ENCODE assay signal across 8 cellular contexts in genomic region chr1:45585496-45586075, GRCh38. TPM values are rescaled to one million over a fixed set of nuclear protein-coding genes. Genes with fewer than 3 reads are reported as not detected.
A peak's percentile ranks its signal among the peaks of the same experiment; 100 is the strongest.
DNase-seq lines count a peak whose midpoint lies in the region; ATAC-seq, FAIRE-seq and TF ChIP-seq lines count a peak whose summit lies in the region.

No MANE protein-coding gene starts in this region.

- H3K4me1 Mint-ChIP-seq in activated naive CD4-positive, alpha-beta T cell treated with anti-CD3 and anti-CD28 coated beads, Interleukin-2, amount 10 ng/mL, durations not matched to agents 7 days and 5 days: peaks cover 40% of the 10 kb centered on the region
- peaks cover 40% of the 10 kb centered on the region for H3K4me1 Mint-ChIP-seq in activated naive CD8-positive, alpha-beta T cell treated with anti-CD3 and anti-CD28 coated beads, Interleukin-2, amount 50 U/mL, for 24 hours

- H3K36me3 ChIP-seq in HepG2 (replicated peaks in 1 of 2; ENCODE audit: control insufficient read depth in 1 of 2, insufficient read depth in 2 of 2, low read length in 2 of 2) (peaks cover 0 to 8% of the 10 kb centered on the region in 2 experiments; a peak in 2 of 5 replicates), transverse colon (no peaks in the 10 kb centered on the region)

- H3K4me1 ChIP-seq in HepG2 (ENCODE audit: insufficient read depth, low read length) (peaks cover 47% of the 10 kb centered on the region), transverse colon (peaks cover 9 to 29% (median 17%) of the 10 kb centered on the region in 4 donors)

- H3K27ac ChIP-seq in HepG2 (ENCODE audit: extremely low read length, insufficient read depth, low read length) (peak overlapping the region; percentile 98), transverse colon (peak overlapping the region; percentile 93 to 100 (median 96))

- no TSS peak for BruUV-seq in HepG2 (replicated peaks; lab: Mats Ljungman, UMichigan)

- H4K20me1 ChIP-seq in HepG2 (ENCODE audit: insufficient read depth, low read length): peaks cover 41% of the 10 kb centered on the region

- TF ChIP-seq POLR2A in HepG2 (IDR thresholded peaks at IDR 0.05; ENCODE audit: insufficient read depth in 1 of 2, low read depth in 2 of 2, low read length in 2 of 2): no peak
- TF ChIP-seq POLR2A in transverse colon (IDR thresholded peaks at IDR 0.05): no peak

- intact Hi-C loops in HepG2 (cut with micrococcal nuclease; ENCODE audit: unreplicated experiment): loop anchor here (2.0 kb wide), 1 partner anchor 35 kb away; the partner anchor contains the start of gene AKR1A1
- intact Hi-C loops in transverse colon (cut with DNase I; ENCODE audit: low total_unique reads): no loop called here

- peak overlapping the region; percentile 82 for H3K4me2 ChIP-seq in HepG2 (ENCODE audit: low read depth, low read length)

- 24% methylated on average over 7 of the region's 7 CpGs for WGBS in HepG2 (ENCODE audit: low lambda C conversion rate)
- WGBS in transverse colon (ENCODE audit: low coverage in 1 of 2), 2 donors: 0 to 23% methylated on average over 1 to 7 of the region's 7 CpGs

- peak overlapping the region; percentile 90 to 96 (median 95) for H3K4me3 ChIP-seq in HepG2 (replicated peaks in 1 of 3; ENCODE audit: insufficient read depth in 1 of 3, low read depth in 2 of 3, low read length in 3 of 3)
- H3K4me3 ChIP-seq in transverse colon: peak overlapping the region in 3 of 4 donors; percentile 79 to 88 (median 81)

- no peak for TF ChIP-seq RAD21 in HepG2 (CRISPR knock-in tag; IDR thresholded peaks at IDR 0.05)

- H3K36me3 Mint-ChIP-seq in activated naive CD4-positive, alpha-beta T cell treated with anti-CD3 and anti-CD28 coated beads, Interleukin-2, amount 10 ng/mL, durations not matched to agents 7 days and 5 days: peaks cover 7% of the 10 kb centered on the region
- peaks cover 31% of the 10 kb centered on the region for H3K36me3 Mint-ChIP-seq in activated naive CD8-positive, alpha-beta T cell treated with anti-CD3 and anti-CD28 coated beads, Interleukin-2, amount 50 U/mL, for 24 hours (ENCODE audit: low read depth)

- no peak for ATAC-seq in activated naive CD8-positive, alpha-beta T cell treated with anti-CD3 and anti-CD28 coated beads, Interleukin-2, amount 50 U/mL, for 24 hours
- ATAC-seq in HepG2 (no peak), HG03097 (IDR thresholded peaks at IDR 0.05; ENCODE audit: low FRiP score, unreplicated experiment) (no peak)

- H3K27me3 ChIP-seq in HepG2 (ENCODE audit: control insufficient read depth in 1 of 2, insufficient read depth in 2 of 2, low read length in 2 of 2) (no peaks in the 10 kb centered on the region; a peak in 2 of 5 replicates), transverse colon (no peaks in the 10 kb centered on the region)

- H3K9me3 Mint-ChIP-seq in activated naive CD4-positive, alpha-beta T cell treated with anti-CD3 and anti-CD28 coated beads, Interleukin-2, amount 10 ng/mL, durations not matched to agents 7 days and 5 days: no peaks in the 10 kb centered on the region
- H3K9me3 Mint-ChIP-seq in activated naive CD8-positive, alpha-beta T cell treated with anti-CD3 and anti-CD28 coated beads, Interleukin-2, amount 50 U/mL, for 24 hours: no peaks in the 10 kb centered on the region

- in situ Hi-C loops in HepG2 (cut with HindIII; ENCODE audit: extremely low pct_ligation_motif_present, low pct_unique_long_range_greater_than_20kb) (loop anchor here (25.0 kb wide), 1 partner anchor 223 kb away; no protein-coding TSS in a partner anchor), transverse colon (cut with MboI; ENCODE audit: low pct_ligation_motif_present in 1 of 4, low pct_unique_long_range_greater_than_20kb in 1 of 4, low sequenced_read_pairs in 3 of 4) (no loop called here)

- TF ChIP-seq CTCF in HepG2 (CRISPR knock-in tag; IDR thresholded peaks at IDR 0.05) (no peak), transverse colon (IDR thresholded peaks at IDR 0.05) (no peak)

- H3K9ac ChIP-seq in HepG2 (ENCODE audit: insufficient read depth, low read depth, low read length): peak overlapping the region; percentile 99

- no peak overlapping the region for H2AFZ ChIP-seq in HepG2 (ENCODE audit: low read length)

- H3K4me3 Mint-ChIP-seq in activated naive CD4-positive, alpha-beta T cell treated with anti-CD3 and anti-CD28 coated beads, Interleukin-2, amount 10 ng/mL, durations not matched to agents 7 days and 5 days: peak overlapping the region; percentile 96
- H3K4me3 Mint-ChIP-seq in activated naive CD8-positive, alpha-beta T cell treated with anti-CD3 and anti-CD28 coated beads, Interleukin-2, amount 50 U/mL, for 24 hours: peak overlapping the region; percentile 99

- H3K9me3 ChIP-seq in HepG2 (ENCODE audit: low read length) (no peaks in the 10 kb centered on the region), transverse colon (no peaks in the 10 kb centered on the region)

- H3K27me3 Mint-ChIP-seq in activated naive CD4-positive, alpha-beta T cell treated with anti-CD3 and anti-CD28 coated beads, Interleukin-2, amount 10 ng/mL, durations not matched to agents 7 days and 5 days: peaks cover 3% of the 10 kb centered on the region
- H3K27me3 Mint-ChIP-seq in activated naive CD8-positive, alpha-beta T cell treated with anti-CD3 and anti-CD28 coated beads, Interleukin-2, amount 50 U/mL, for 24 hours: no peaks in the 10 kb centered on the region

- CTCF ChIA-PET in activated naive CD4-positive, alpha-beta T cell treated with anti-CD3 and anti-CD28 coated beads, Interleukin-2, amount 10 ng/mL, durations not matched to agents 7 days and 5 days (lab: Charles Lee): interaction anchor here (1.0 to 1.4 kb wide), 2 partner anchors 85 to 92 kb away, joined by 3 read pairs; no protein-coding TSS in a partner anchor
- CTCF ChIA-PET in HepG2 (lab: Yijun Ruan, JAX; ENCODE audit: low intra/inter-chr PET ratio, low total read pairs): no interaction called here

- POLR2A ChIA-PET in HepG2 (lab: Yijun Ruan, JAX): interaction anchor here (0.8 to 4.5 kb wide), 10 partner anchors 14 to 302 kb away, joined by 3 to 79 read pairs (median 6); partner anchors contain the start of genes CCDC163, GPBP1L1, MMACHC and PRDX1

- FAIRE-seq in HepG2 (lab: Jason Lieb, UNC): no peak

- peak overlapping the region; percentile 99 for H3K27ac Mint-ChIP-seq in activated naive CD4-positive, alpha-beta T cell treated with anti-CD3 and anti-CD28 coated beads, Interleukin-2, amount 10 ng/mL, durations not matched to agents 7 days and 5 days
- H3K27ac Mint-ChIP-seq in activated naive CD8-positive, alpha-beta T cell treated with anti-CD3 and anti-CD28 coated beads, Interleukin-2, amount 50 U/mL, for 24 hours: peak overlapping the region; percentile 93

- H3K79me2 ChIP-seq in HepG2 (ENCODE audit: insufficient read depth, low read length): peaks cover 63% of the 10 kb centered on the region

- DNase-seq in activated naive CD4-positive, alpha-beta T cell treated with anti-CD3 and anti-CD28 coated beads, Interleukin-2, amount 10 ng/mL, durations not matched to agents 7 days and 5 days: peak; percentile 28
- no peak for DNase-seq in activated naive CD4-positive, alpha-beta T cell (lab: John Stamatoyannopoulos, UW)
- no peak for DNase-seq in activated naive CD8-positive, alpha-beta T cell treated with anti-CD3 and anti-CD28 coated beads, Interleukin-2, amount 50 U/mL, for 24 hours
- DNase-seq in HepG2 (ENCODE audit: low spot score): no peak
- no peak for DNase-seq in transverse colon
- no peak for DNase-seq in NCI-H774 (lab: John Stamatoyannopoulos, UW)
- DNase-seq in cerebellum (ENCODE audit: low spot score): no peak

- no peak for TF ChIP-seq EP300 in HepG2 (IDR thresholded peaks at IDR 0.05; ENCODE audit: low read depth in 2 of 2, low read length in 2 of 2)
- TF ChIP-seq EP300 in HepG2 (CRISPR knock-in tag; IDR thresholded peaks at IDR 0.05; ENCODE audit: borderline replicate concordance): no peak
- TF ChIP-seq EP300 in transverse colon (IDR thresholded peaks at IDR 0.05; ENCODE audit: low read depth): no peak

RNA-seq across cellular contexts. Expression of gene NASP, which starts 1.7 kb away (rescaled TPM):
- total RNA-seq in HepG2 (2016; rRNA removed; fragmentation: Illumina TruSeq; extraction: Trizol): 256 and 359 TPM in 2 replicates
- 56.5 and 57.9 TPM in 2 replicates for total RNA-seq in HepG2 (2016; cell fraction: cytosol; rRNA removed; fragmentation: Illumina TruSeq; extraction: Trizol; ENCODE audit: low read depth)
- 274 and 345 TPM in 2 replicates for total RNA-seq in HepG2 (2016; cell fraction: insoluble cytoplasmic fraction; rRNA removed; fragmentation: Illumina TruSeq; extraction: Trizol)
- total RNA-seq in HepG2 (2016; cell fraction: membrane; rRNA removed; fragmentation: Illumina TruSeq; extraction: Trizol): 59.8 and 65.7 TPM in 2 replicates
- total RNA-seq in HepG2 (2016; cell fraction: nucleus; rRNA removed; fragmentation: Illumina TruSeq; extraction: Trizol): 169 and 186 TPM in 2 replicates
- 105 and 132 TPM in 2 replicates for polyA plus RNA-seq in HepG2 (2011; rRNA removed)
- 78.7 and 83.2 TPM in 2 replicates for polyA plus RNA-seq in HepG2 (2011; cell fraction: cytosol; rRNA removed)
- polyA plus RNA-seq in HepG2 (2011; cell fraction: nucleus; rRNA removed): 94.3 and 131 TPM in 2 replicates
- 102 and 153 TPM in 2 replicates for polyA plus RNA-seq in HepG2 (2012)
- 22.1 and 22.6 TPM in 2 replicates for polyA plus RNA-seq in HepG2 (2016; cell fraction: cytosol; fragmentation: Illumina TruSeq; extraction: Trizol; ENCODE audit: low read depth)
- polyA plus RNA-seq in HepG2 (2016; cell fraction: insoluble cytoplasmic fraction; fragmentation: Illumina TruSeq; extraction: Trizol; ENCODE audit: low read depth): 462 and 490 TPM in 2 replicates
- polyA plus RNA-seq in HepG2 (2016; cell fraction: membrane; fragmentation: Illumina TruSeq; extraction: Trizol; ENCODE audit: low read depth): 35.8 and 36.2 TPM in 2 replicates
- 327 and 350 TPM in 2 replicates for polyA plus RNA-seq in HepG2 (2016; cell fraction: nucleus; fragmentation: Illumina TruSeq; extraction: Trizol; ENCODE audit: insufficient read depth, low read depth)
- 96.7 and 116 TPM in 2 replicates for polyA minus RNA-seq in HepG2 (2011; rRNA and poly(A)+ RNA removed; ENCODE audit: low replicate concordance)
- polyA minus RNA-seq in HepG2 (2011; cell fraction: cytosol; rRNA and poly(A)+ RNA removed): 68.0 and 69.6 TPM in 2 replicates
- 86.8 and 102 TPM in 2 replicates for polyA minus RNA-seq in HepG2 (2011; cell fraction: nucleus; rRNA and poly(A)+ RNA removed)
- 10 to 100 TPM; 34.4 to 62.2 (median 37.5) TPM for total RNA-seq in transverse colon
- 122 TPM for total RNA-seq in cerebellum

RNA-seq across cellular contexts. Expression of gene AKR1A1, which starts 35.0 kb away (rescaled TPM):
- total RNA-seq in HepG2 (2016; rRNA removed; fragmentation: Illumina TruSeq; extraction: Trizol) (217 and 233 TPM in 2 replicates), transverse colon (100 to 1,000 TPM in 3 of 4 donors, 10 to 100 TPM in 1; 86.5 to 158 (median 128) TPM), cerebellum (47.0 TPM)
- total RNA-seq in HepG2 (2016; cell fraction: cytosol; rRNA removed; fragmentation: Illumina TruSeq; extraction: Trizol; ENCODE audit: low read depth): 83.2 and 92.8 TPM in 2 replicates
- total RNA-seq in HepG2 (2016; cell fraction: insoluble cytoplasmic fraction; rRNA removed; fragmentation: Illumina TruSeq; extraction: Trizol): 217 and 238 TPM in 2 replicates
- 122 and 152 TPM in 2 replicates for total RNA-seq in HepG2 (2016; cell fraction: membrane; rRNA removed; fragmentation: Illumina TruSeq; extraction: Trizol)
- total RNA-seq in HepG2 (2016; cell fraction: nucleus; rRNA removed; fragmentation: Illumina TruSeq; extraction: Trizol): 126 and 130 TPM in 2 replicates
- 181 and 188 TPM in 2 replicates for polyA plus RNA-seq in HepG2 (2011; rRNA removed)
- polyA plus RNA-seq in HepG2 (2011; cell fraction: cytosol; rRNA removed): 171 and 206 TPM in 2 replicates
- polyA plus RNA-seq in HepG2 (2011; cell fraction: nucleus; rRNA removed): 120 and 146 TPM in 2 replicates
- 115 TPM in 2 replicates for polyA plus RNA-seq in HepG2 (2012)
- polyA plus RNA-seq in HepG2 (2016; cell fraction: cytosol; fragmentation: Illumina TruSeq; extraction: Trizol; ENCODE audit: low read depth): 68.5 and 93.5 TPM in 2 replicates
- polyA plus RNA-seq in HepG2 (2016; cell fraction: insoluble cytoplasmic fraction; fragmentation: Illumina TruSeq; extraction: Trizol; ENCODE audit: low read depth): 208 and 214 TPM in 2 replicates
- polyA plus RNA-seq in HepG2 (2016; cell fraction: membrane; fragmentation: Illumina TruSeq; extraction: Trizol; ENCODE audit: low read depth): 89.6 and 126 TPM in 2 replicates
- polyA plus RNA-seq in HepG2 (2016; cell fraction: nucleus; fragmentation: Illumina TruSeq; extraction: Trizol; ENCODE audit: insufficient read depth, low read depth): 233 and 234 TPM in 2 replicates
- 185 and 208 TPM in 2 replicates for polyA minus RNA-seq in HepG2 (2011; rRNA and poly(A)+ RNA removed; ENCODE audit: low replicate concordance)
- 70.5 and 79.0 TPM in 2 replicates for polyA minus RNA-seq in HepG2 (2011; cell fraction: cytosol; rRNA and poly(A)+ RNA removed)
- 93.6 and 111 TPM in 2 replicates for polyA minus RNA-seq in HepG2 (2011; cell fraction: nucleus; rRNA and poly(A)+ RNA removed)

RNA-seq across cellular contexts. Expression of gene CCDC17, which starts 38.3 kb away (rescaled TPM):
- total RNA-seq in HepG2 (2016; rRNA removed; fragmentation: Illumina TruSeq; extraction: Trizol): 0.24 and 1.5 TPM in 2 replicates
- total RNA-seq in HepG2 (2016; cell fraction: cytosol; rRNA removed; fragmentation: Illumina TruSeq; extraction: Trizol; ENCODE audit: low read depth): 0.26 and 0.30 TPM in 2 replicates
- total RNA-seq in HepG2 (2016; cell fraction: insoluble cytoplasmic fraction; rRNA removed; fragmentation: Illumina TruSeq; extraction: Trizol): 0.18 and 1.4 TPM in 2 replicates
- 0.37 and 0.41 TPM in 2 replicates for total RNA-seq in HepG2 (2016; cell fraction: membrane; rRNA removed; fragmentation: Illumina TruSeq; extraction: Trizol)
- total RNA-seq in HepG2 (2016; cell fraction: nucleus; rRNA removed; fragmentation: Illumina TruSeq; extraction: Trizol): 1.7 and 2.5 TPM in 2 replicates
- polyA plus RNA-seq in HepG2 (2011; rRNA removed): 3.2 and 3.3 TPM in 2 replicates
- polyA plus RNA-seq in HepG2 (2011; cell fraction: cytosol; rRNA removed): 0.64 and 0.82 TPM in 2 replicates
- 23.6 and 26.7 TPM in 2 replicates for polyA plus RNA-seq in HepG2 (2011; cell fraction: nucleus; rRNA removed)
- polyA plus RNA-seq in HepG2 (2012): 2.9 and 3.4 TPM in 2 replicates
- 0.18 and 0.35 TPM in 2 replicates for polyA plus RNA-seq in HepG2 (2016; cell fraction: cytosol; fragmentation: Illumina TruSeq; extraction: Trizol; ENCODE audit: low read depth)
- 0.20 TPM in 1 of 2 replicates, not detected in the other for polyA plus RNA-seq in HepG2 (2016; cell fraction: insoluble cytoplasmic fraction; fragmentation: Illumina TruSeq; extraction: Trizol; ENCODE audit: low read depth)
- 0.13 and 0.33 TPM in 2 replicates for polyA plus RNA-seq in HepG2 (2016; cell fraction: membrane; fragmentation: Illumina TruSeq; extraction: Trizol; ENCODE audit: low read depth)
- 4.6 and 5.9 TPM in 2 replicates for polyA plus RNA-seq in HepG2 (2016; cell fraction: nucleus; fragmentation: Illumina TruSeq; extraction: Trizol; ENCODE audit: insufficient read depth, low read depth)
- polyA minus RNA-seq in HepG2 (2011; rRNA and poly(A)+ RNA removed; ENCODE audit: low replicate concordance): 4.0 and 9.6 TPM in 2 replicates
- 0.62 TPM in 1 of 2 replicates, not detected in the other for polyA minus RNA-seq in HepG2 (2011; cell fraction: cytosol; rRNA and poly(A)+ RNA removed)
- 10.6 and 12.4 TPM in 2 replicates for polyA minus RNA-seq in HepG2 (2011; cell fraction: nucleus; rRNA and poly(A)+ RNA removed)
- total RNA-seq in transverse colon: 10 to 100 TPM in 2 of 4 donors, 1 to 10 TPM in 2; 9.0 to 21.3 (median 10.0) TPM
- total RNA-seq in cerebellum: 1.00 TPM
